ENCODE assay signal across 8 cellular contexts in genomic region chr1:23743287-23744052, GRCh38. TPM values are rescaled to one million over a fixed set of nuclear protein-coding genes. Genes with fewer than 3 reads are reported as not detected.
A peak's percentile ranks its signal among the peaks of the same experiment; 100 is the strongest.
DNase-seq lines count a peak whose midpoint lies in the region; ATAC-seq and TF ChIP-seq lines count a peak whose summit lies in the region.

Gene ELOA, plus strand, starts transcription at chr1:23743471. Its CDS starts 33 bp downstream, at chr1:23743504.

- no peaks in the 10 kb centered on the region for H3K9me3 Mint-ChIP-seq in activated CD8-positive, alpha-beta T cell treated with anti-CD3 and anti-CD28 coated beads for 36 hours

- H3K27ac ChIP-seq in ectodermal cell (ENCODE audit: insufficient read depth, low read depth, low read length, poor library complexity, severe bottlenecking) (no peak within 1 kb of the TSS), lung (ENCODE audit: low read depth in 1 of 2, low read length in 1 of 2) (peak within 1 kb of the TSS; percentile 92 to 98)

- H3K27me3 ChIP-seq in ectodermal cell (ENCODE audit: control insufficient read depth, insufficient read depth, low read length, poor library complexity, severe bottlenecking): no peaks in the 10 kb centered on the region
- H3K27me3 ChIP-seq in lung (ENCODE audit: control insufficient read depth, insufficient read depth): no peaks in the 10 kb centered on the region

- POLR2A ChIA-PET in AG04449 (lab: Yijun Ruan, JAX): interaction anchor here (0.8 to 1.1 kb wide), 3 partner anchors 14 to 105 kb away, joined by 3 to 4 read pairs (median 4); partner anchors contain the start of gene RPL11
- POLR2A ChIA-PET in activated CD8-positive, alpha-beta T cell treated with anti-CD3 and anti-CD28 coated beads for 36 hours (lab: Charles Lee): interaction anchor here (0.6 to 5.3 kb wide), 11 partner anchors 9 to 258 kb away, joined by 3 to 31 read pairs (median 5); partner anchors contain the start of genes PNRC2 and RPL11

- peak within 1 kb of the TSS; percentile 82 for H3K4me3 Mint-ChIP-seq in activated CD8-positive, alpha-beta T cell treated with anti-CD3 and anti-CD28 coated beads for 36 hours

- DNase-seq in AG04449 (ENCODE audit: low read depth, low spot score) (no peak), NCI-H748 (lab: John Stamatoyannopoulos, UW; ENCODE audit: unreplicated experiment) (peak; percentile 75), lung (ENCODE audit: low spot score) (peak; percentile 74)
- peak; percentile 82 for DNase-seq in activated CD8-positive, alpha-beta T cell treated with anti-CD3 and anti-CD28 coated beads for 36 hours
- DNase-seq in stimulated activated CD4-positive, alpha-beta T cell treated with anti-CD3 and anti-CD28 coated beads, TNF-alpha, amount 100 ng/mL, for 4 hours (ENCODE audit: low read depth in 3 of 3): peak; percentile 50 to 69 (median 60)

- peaks cover 22% of the 10 kb centered on the region for H3K36me3 Mint-ChIP-seq in activated CD8-positive, alpha-beta T cell treated with anti-CD3 and anti-CD28 coated beads for 36 hours (ENCODE audit: low read depth)

- intact Hi-C loops in activated CD8-positive, alpha-beta T cell treated with anti-CD3 and anti-CD28 coated beads for 36 hours (cut with micrococcal nuclease): loop anchor here (5.0 kb wide), 1 partner anchor 36 kb away; no protein-coding TSS in a partner anchor

- no peaks in the 10 kb centered on the region for H3K27me3 Mint-ChIP-seq in activated CD8-positive, alpha-beta T cell treated with anti-CD3 and anti-CD28 coated beads for 36 hours

- H3K27ac Mint-ChIP-seq in activated CD8-positive, alpha-beta T cell treated with anti-CD3 and anti-CD28 coated beads for 36 hours: peak within 1 kb of the TSS; percentile 87

- peaks cover 42% of the 10 kb centered on the region for H3K4me1 Mint-ChIP-seq in activated CD8-positive, alpha-beta T cell treated with anti-CD3 and anti-CD28 coated beads for 36 hours (ENCODE audit: low read depth)

- peak; percentile 60 for ATAC-seq in GM18520 (IDR thresholded peaks at IDR 0.05; ENCODE audit: unreplicated experiment)
- peak; percentile 81 for ATAC-seq in HG03095 (IDR thresholded peaks at IDR 0.05; ENCODE audit: unreplicated experiment)
- peak; percentile 96 for ATAC-seq in activated CD8-positive, alpha-beta T cell treated with anti-CD3 and anti-CD28 coated beads for 36 hours
- peak; percentile 95 for ATAC-seq in lung (ENCODE audit: insufficient read depth, low FRiP score)

- H3K36me3 ChIP-seq in ectodermal cell (ENCODE audit: control insufficient read depth, insufficient read depth, low read length) (no peaks in the 10 kb centered on the region), lung (ENCODE audit: control insufficient read depth in 2 of 2, insufficient read depth in 2 of 2, low read length in 2 of 2) (peaks cover 0 to 5% of the 10 kb centered on the region in 2 donors)

- H3K9me3 ChIP-seq in ectodermal cell (ENCODE audit: control insufficient read depth, low read length): no peaks in the 10 kb centered on the region
- H3K9me3 ChIP-seq in lung (ENCODE audit: control insufficient read depth in 2 of 2, insufficient read depth in 1 of 2, low read length in 1 of 2): no peaks in the 10 kb centered on the region

- H3K4me1 ChIP-seq in ectodermal cell (ENCODE audit: control insufficient read depth, insufficient read depth, low read length): no peaks in the 10 kb centered on the region
- H3K4me1 ChIP-seq in lung (ENCODE audit: control insufficient read depth in 2 of 2, insufficient read depth in 2 of 2, low read length in 2 of 2): peaks cover 0 to 6% of the 10 kb centered on the region in 2 donors

- 0% methylated on average over 109 of the region's 109 CpGs for WGBS in ectodermal cell, 2 experiments
- 0% methylated on average over 106 to 109 of the region's 109 CpGs for WGBS in lung, 2 donors

- TF ChIP-seq CTCF in AG04449 (IDR thresholded peaks at IDR 0.05; ENCODE audit: insufficient read depth, low read length, missing control alignments) (no peak), lung (IDR thresholded peaks at IDR 0.05; ENCODE audit: control extremely low read depth, extremely low read depth) (no peak)
- TF ChIP-seq CTCF in activated CD8-positive, alpha-beta T cell treated with anti-CD3 and anti-CD28 coated beads for 36 hours (IDR thresholded peaks at IDR 0.05): no peak

- H3K4me3 ChIP-seq in AG04449 (ENCODE audit: low read depth, low read length) (peak within 1 kb of the TSS; percentile 80), ectodermal cell (ENCODE audit: insufficient read depth, low read depth, low read length) (peak within 1 kb of the TSS; percentile 68), lung (peak within 1 kb of the TSS; percentile 100)

- CTCF ChIA-PET in AG04449 (lab: Yijun Ruan, JAX): interaction anchor here (0.6 to 3.8 kb wide), 4 partner anchors 9 to 246 kb away, joined by 3 to 23 read pairs (median 4); no protein-coding TSS in a partner anchor
- CTCF ChIA-PET in activated CD8-positive, alpha-beta T cell treated with anti-CD3 and anti-CD28 coated beads for 36 hours (lab: Charles Lee): interaction anchor here (0.7 to 3.0 kb wide), 6 partner anchors 11 to 426 kb away, joined by 3 to 15 read pairs (median 3); partner anchors contain the start of gene RPL11

RNA-seq across cellular contexts. Expression of gene ELOA, which starts in this region (rescaled TPM):
- total RNA-seq in activated CD8-positive, alpha-beta T cell treated with anti-CD3 and anti-CD28 coated beads for 36 hours: 10 to 100 TPM; 29.7 to 29.9 TPM
- 34.7 TPM for polyA plus RNA-seq in ectodermal cell (2013, experiment 1 of 4)
- 33.6 TPM for polyA plus RNA-seq in ectodermal cell (2013, experiment 2 of 4)
- polyA plus RNA-seq in ectodermal cell (2013, experiment 3 of 4): 25.2 TPM
- 25.4 TPM for polyA plus RNA-seq in ectodermal cell (2013, experiment 4 of 4)
- total RNA-seq in lung: 10 to 100 TPM; 36.2 to 65.0 TPM
- polyA plus RNA-seq in lung: 10 to 100 TPM; 24.0 to 27.3 TPM
